8 cellular contexts compared by ENCODE assay signal in genomic region chr11:1628506-1629325, GRCh38. TPM values are rescaled to one million over a fixed set of nuclear protein-coding genes. Genes with fewer than 3 reads are reported as not detected.
A peak's percentile ranks its signal among the peaks of the same experiment; 100 is the strongest.
DNase-seq lines count a peak whose midpoint lies in the region; ATAC-seq and TF ChIP-seq lines count a peak whose summit lies in the region.

No MANE protein-coding gene starts in this region.

- TF ChIP-seq CTCF in left lung (IDR thresholded peaks at IDR 0.05): peak; percentile 85 to 87

- H4K20me1 ChIP-seq in Karpas-422 (ENCODE audit: insufficient read depth, low read depth, low read length): no peaks in the 10 kb centered on the region

- no peak overlapping the region for H2AFZ ChIP-seq in Karpas-422 (ENCODE audit: low read length)

- no peak overlapping the region for H3K4me3 ChIP-seq in Karpas-422 (ENCODE audit: low read length)
- H3K4me3 ChIP-seq in left lung: no peak overlapping the region

- H3K9me3 ChIP-seq in Karpas-422 (ENCODE audit: low read length) (no peaks in the 10 kb centered on the region), left lung (no peaks in the 10 kb centered on the region)

- H3K27ac ChIP-seq in Karpas-422 (ENCODE audit: low read length): no peak overlapping the region
- H3K27ac ChIP-seq in caudate nucleus (ENCODE audit: low read depth, low read length): no peak overlapping the region
- no peak overlapping the region for H3K27ac ChIP-seq in left lung

- H3K36me3 ChIP-seq in Karpas-422 (ENCODE audit: insufficient read depth, low read length): no peaks in the 10 kb centered on the region
- H3K36me3 ChIP-seq in left lung: no peaks in the 10 kb centered on the region

- intact Hi-C loops in left lung (cut with DNase I): no loop called here

- H3K9me2 ChIP-seq in Karpas-422 (replicated peaks; ENCODE audit: insufficient read depth, low read length): no peaks in the 10 kb centered on the region

- H3K4me1 ChIP-seq in Karpas-422 (ENCODE audit: low read length) (no peaks in the 10 kb centered on the region), left lung (peaks cover 0 to 6% of the 10 kb centered on the region in 2 donors)

- no peaks in the 10 kb centered on the region for H3K79me2 ChIP-seq in Karpas-422 (ENCODE audit: low read length)

- H3K27me3 ChIP-seq in Karpas-422 (ENCODE audit: low read length): no peaks in the 10 kb centered on the region
- H3K27me3 ChIP-seq in left lung: peaks cover 0 to 56% of the 10 kb centered on the region in 2 donors

- DNase-seq in DMS53 treated with DMSO at 0.1 percent for 48 hours (lab: John Stamatoyannopoulos, UW; ENCODE audit: unreplicated experiment): peak; percentile 35
- DNase-seq in Karpas-422: peak; percentile 70
- peak; percentile 31 for DNase-seq in activated CD4-positive, alpha-beta T cell treated with anti-CD3 and anti-CD28 coated beads for 1 hour
- peak in 31 of 61 donors; percentile 2 to 64 (median 18) for DNase-seq in caudate nucleus (lab: John Stamatoyannopoulos, UW)
- DNase-seq in left lung: no peak
- DNase-seq in stimulated activated CD8-positive, alpha-beta memory T cell treated with anti-CD3 and anti-CD28 coated beads, Interleukin-12 subunit alpha, Interleukin-12 subunit beta, amount 100 ng/mL, for 1 hour (ENCODE audit: low read depth): peak; percentile 40
- no peak for DNase-seq in GF-D8 (lab: John Stamatoyannopoulos, UW)

- H3K9ac ChIP-seq in Karpas-422 (ENCODE audit: low read length): no peak overlapping the region

- ATAC-seq in left lung: peak; percentile 97
- no peak for ATAC-seq in HG02870 (IDR thresholded peaks at IDR 0.05; ENCODE audit: unreplicated experiment)

- no peak overlapping the region for H3K4me2 ChIP-seq in Karpas-422 (ENCODE audit: low read depth, low read length, poor library complexity, severe bottlenecking)

RNA-seq across cellular contexts. Expression of gene KRTAP5-5, which starts 0.9 kb away (rescaled TPM):
- total RNA-seq in Karpas-422 (2014; rRNA removed; shearing (Covaris generic); ENCODE audit: low replicate concordance): not detected in 2 replicates
- total RNA-seq in left lung: not detected

RNA-seq across cellular contexts. Expression of gene KRTAP5-4, which starts 6.8 kb away (rescaled TPM):
- not detected in 2 replicates for total RNA-seq in Karpas-422 (2014; rRNA removed; shearing (Covaris generic); ENCODE audit: low replicate concordance)
- not detected for total RNA-seq in left lung

RNA-seq across cellular contexts. Expression of gene KRTAP5-3, which starts 20.5 kb away (rescaled TPM):
- total RNA-seq in Karpas-422 (2014; rRNA removed; shearing (Covaris generic); ENCODE audit: low replicate concordance): not detected in 2 replicates
- total RNA-seq in left lung: not detected

RNA-seq across cellular contexts. Expression of gene KRTAP5-2, which starts 30.6 kb away (rescaled TPM):
- total RNA-seq in Karpas-422 (2014; rRNA removed; shearing (Covaris generic); ENCODE audit: low replicate concordance): not detected in 2 replicates
- not detected for total RNA-seq in left lung

RNA-seq across cellular contexts. Expression of gene KRTAP5-1, which starts 43.6 kb away (rescaled TPM):
- total RNA-seq in Karpas-422 (2014; rRNA removed; shearing (Covaris generic); ENCODE audit: low replicate concordance): not detected in 2 replicates
- not detected for total RNA-seq in left lung

Comparison
In these comparisons a context has a peak if more than half of its experiments do, and no peak if none do; other contexts are left out.
1. DNase-seq: peak in DMS53 treated with DMSO at 0.1 percent for 48 hours (single experiment), Karpas-422 (single experiment), activated CD4-positive, alpha-beta T cell treated with anti-CD3 and anti-CD28 coated beads for 1 hour (single experiment), caudate nucleus (31 of 61) and stimulated activated CD8-positive, alpha-beta memory T cell treated with anti-CD3 and anti-CD28 coated beads, Interleukin-12 subunit alpha, Interleukin-12 subunit beta, amount 100 ng/mL, for 1 hour (single experiment); none in left lung (0 of 2) and GF-D8 (single experiment).